7 cellular contexts compared by ENCODE assay signal in the genomic region with DNA sequence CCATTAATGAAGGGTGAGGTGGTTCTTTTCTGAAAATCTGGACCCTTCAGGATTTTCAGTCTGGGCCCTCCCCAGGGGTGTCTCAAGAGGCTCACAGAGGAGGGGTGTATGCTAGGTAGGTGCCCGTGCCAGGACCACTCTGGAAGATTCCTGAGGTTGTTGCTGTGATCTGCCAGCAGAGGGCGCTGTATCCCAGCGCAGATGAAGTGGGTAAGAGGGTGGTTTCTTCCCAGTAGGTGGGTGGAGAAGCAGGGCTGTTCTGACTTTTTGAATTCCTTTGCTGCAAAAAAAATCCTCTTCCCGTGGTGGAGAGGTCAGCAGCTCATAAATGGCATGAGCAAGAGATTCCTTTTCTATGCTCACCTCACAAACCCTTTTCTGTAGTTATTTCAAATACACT. TPM values are rescaled to one million over a fixed set of nuclear protein-coding genes. Genes with fewer than 3 reads are reported as not detected.
DNase-seq lines count a peak whose midpoint lies in the region; ATAC-seq and TF ChIP-seq lines count a peak whose summit lies in the region.

No MANE protein-coding gene starts in this region.

- H3K4me1 ChIP-seq in KMS-11 (ENCODE audit: low read depth, poor library complexity, severe bottlenecking) = no peaks in the 10 kb centered on the region

- ATAC-seq in left colon (peak; percentile 69), GM19351 (IDR thresholded peaks at IDR 0.05; ENCODE audit: unreplicated experiment) (no peak)

- no peaks in the 10 kb centered on the region for H3K79me2 ChIP-seq in KMS-11 (ENCODE audit: insufficient read depth, low read depth)

- H3K4me2 ChIP-seq in KMS-11 = no peak overlapping the region

- H3K27ac ChIP-seq in KMS-11 = no peak overlapping the region

- intact Hi-C loops in left colon (cut with DNase I, micrococcal nuclease) = loop anchor here in 1 of 2 donors (5.0 kb wide), 1 partner anchor 419 kb away; no protein-coding TSS in a partner anchor

- DNase-seq in ELR (ENCODE audit: low read depth) (peak; percentile 27), T-helper 9 cell (peak; percentile 18), T47D (ENCODE audit: low read depth in 1 of 2, low spot score in 1 of 2) (peak; percentile 37 to 56), left colon (peak in 1 of 2 donors; percentile 17)
- DNase-seq in stimulated activated CD8-positive, alpha-beta memory T cell treated with anti-CD3 and anti-CD28 coated beads, Interleukin-4, amount 100 ng/mL, for 4 hours (ENCODE audit: low read depth in 2 of 2, low spot score in 1 of 2) = peak; percentile 4 to 6

- H3K27me3 ChIP-seq in KMS-11 (ENCODE audit: insufficient read depth, low read depth) = no peaks in the 10 kb centered on the region

- peak; percentile 87 for TF ChIP-seq CTCF in KMS-11 (conservative IDR thresholded peaks at IDR 0.05; ENCODE audit: low read depth, low read length)

- H3K36me3 ChIP-seq in KMS-11 (ENCODE audit: insufficient read depth) = no peaks in the 10 kb centered on the region

- H4K20me1 ChIP-seq in KMS-11 (ENCODE audit: insufficient read depth) = no peaks in the 10 kb centered on the region

- H3K4me3 ChIP-seq in KMS-11 (IDR thresholded peaks at IDR 0.05; ENCODE audit: insufficient read depth, low read depth, low read length) = no peak overlapping the region

- in situ Hi-C loops in T47D (cut with HindIII; ENCODE audit: low pct_unique_long_range_greater_than_20kb, low sequenced_read_pairs) = no loop called here

- no peak overlapping the region for H2AFZ ChIP-seq in KMS-11 (ENCODE audit: low read depth)

- H3K9ac ChIP-seq in KMS-11 = no peak overlapping the region

RNA-seq across cellular contexts. Expression of a gene that starts 51.1 kb away (rescaled TPM):
- total RNA-seq in left colon = 10 to 100 TPM; 10.3 to 10.6 TPM
